Comparison of ENCODE assay signal across 7 cellular contexts in the genomic region with DNA sequence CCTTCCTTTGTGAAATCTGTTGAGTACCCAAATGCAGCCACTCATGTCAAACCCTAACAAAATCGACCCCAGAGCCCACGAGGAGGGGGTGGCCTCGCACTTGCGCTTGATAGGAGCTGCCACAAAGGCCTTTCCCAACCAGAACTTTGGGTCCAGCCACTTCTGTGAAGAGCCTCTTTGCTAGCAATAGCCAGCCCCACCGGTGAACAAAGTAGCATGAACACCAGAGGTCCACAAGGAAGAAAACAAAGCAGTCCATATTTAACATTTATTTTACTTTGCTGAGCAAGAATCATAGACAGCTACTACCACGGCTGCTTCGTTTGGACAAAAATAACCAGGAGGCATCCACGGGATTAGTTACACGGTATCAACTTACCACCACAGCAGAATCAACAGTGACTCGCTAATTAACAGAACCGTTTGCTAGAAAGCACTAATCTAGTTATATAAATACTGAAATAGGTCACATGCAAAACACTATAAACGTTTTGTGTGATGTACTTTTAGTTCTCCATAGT. TPM values are rescaled to one million over a fixed set of nuclear protein-coding genes. Genes with fewer than 3 reads are reported as not detected.
DNase-seq lines count a peak whose midpoint lies in the region; FAIRE-seq and TF ChIP-seq lines count a peak whose summit lies in the region.
"Not testable (repeated sequence)": the region's sequence is repeated elsewhere in the genome, so short reads cannot be mapped to it uniquely, and the experiment has no call there.

No MANE protein-coding gene starts in this region.

- H2AK5ac ChIP-seq in mesenchymal stem cell (ENCODE audit: low read length, severe bottlenecking) = not testable (repeated sequence)

- H3K4me2 ChIP-seq in astrocyte (ENCODE audit: low read length) = peak overlapping the region; percentile 22
- not testable (repeated sequence) for H3K4me2 ChIP-seq in mesenchymal stem cell (ENCODE audit: low read length, poor library complexity, severe bottlenecking)

- not testable (repeated sequence) for H3K9ac ChIP-seq in astrocyte (ENCODE audit: low read length)
- H3K9ac ChIP-seq in mesenchymal stem cell (ENCODE audit: low read length) = peak overlapping the region; percentile 18

- H3K23ac ChIP-seq in mesenchymal stem cell (ENCODE audit: low read length in 2 of 2) = not testable (repeated sequence)

- H3K36me3 Mint-ChIP-seq in Calu3 (ENCODE audit: insufficient read depth, unreplicated experiment) = peaks cover 18% of the 10 kb centered on the region
- H3K36me3 Mint-ChIP-seq in T-helper 2 cell treated with Interferon-gamma antibody and Interleukin-4, amounts not matched to agents 5 μg/mL and 100 μg/mL, for 36 hours (ENCODE audit: low read depth) = peaks cover 21% of the 10 kb centered on the region
- peaks cover 29% of the 10 kb centered on the region for H3K36me3 Mint-ChIP-seq in activated T-cell treated with anti-CD3 and anti-CD28 coated beads, Interleukin-2, amount 50 U/mL, for 24 hours (ENCODE audit: low read depth)
- H3K36me3 Mint-ChIP-seq in astrocyte (ENCODE audit: low read depth, unreplicated experiment); progenitor cell of endocrine pancreas (ENCODE audit: insufficient read depth): not testable (repeated sequence)

- not testable (repeated sequence) for H3K27ac ChIP-seq in astrocyte (ENCODE audit: low read depth, low read length); mesenchymal stem cell (ENCODE audit: low read length, poor library complexity, severe bottlenecking)

- H3K4me1 ChIP-seq in astrocyte (ENCODE audit: insufficient read depth, low read length); mesenchymal stem cell (ENCODE audit: control insufficient read depth, insufficient read depth, low read depth, low read length): not testable (repeated sequence)

- H3K27me3 ChIP-seq in astrocyte (ENCODE audit: insufficient read depth, low read length); mesenchymal stem cell (ENCODE audit: control insufficient read depth in 1 of 2, insufficient read depth in 1 of 2, low read length in 2 of 2): not testable (repeated sequence)

- H3K27me3 Mint-ChIP-seq in Calu3 (ENCODE audit: unreplicated experiment); T-helper 2 cell treated with Interferon-gamma antibody and Interleukin-4, amounts not matched to agents 5 μg/mL and 100 μg/mL, for 36 hours (ENCODE audit: low read depth); activated T-cell treated with anti-CD3 and anti-CD28 coated beads, Interleukin-2, amount 50 U/mL, for 24 hours; astrocyte (ENCODE audit: low read depth, unreplicated experiment); progenitor cell of endocrine pancreas: not testable (repeated sequence)

- H3K4ac ChIP-seq in mesenchymal stem cell (ENCODE audit: low read depth in 1 of 2, low read length in 2 of 2) = not testable (repeated sequence)

- BruUV-seq in Calu3 (replicated peaks; lab: Mats Ljungman, UMichigan) = TSS peak; percentile 42

- not testable (repeated sequence) for H4K8ac ChIP-seq in mesenchymal stem cell (ENCODE audit: low read length)

- not testable (repeated sequence) for H3K9me3 ChIP-seq in astrocyte (ENCODE audit: insufficient read depth, low read depth, low read length); mesenchymal stem cell (ENCODE audit: control insufficient read depth, low read length)

- H4K91ac ChIP-seq in mesenchymal stem cell (ENCODE audit: low read length) = not testable (repeated sequence)

- H3K79me1 ChIP-seq in mesenchymal stem cell (replicated peaks; ENCODE audit: low read length, poor library complexity, severe bottlenecking) = not testable (repeated sequence)

- FAIRE-seq in astrocyte (lab: Jason Lieb, UNC) = not testable (repeated sequence)

- not testable (repeated sequence) for H3K4me3 ChIP-seq in astrocyte (ENCODE audit: insufficient read depth, low read depth, low read length); mesenchymal stem cell (ENCODE audit: insufficient read depth in 1 of 2, low read depth in 1 of 2, low read length in 2 of 2)

- WGBS in mesenchymal stem cell = 95% methylated on average over 5 of the region's 12 CpGs

- DNase-seq in Calu3; T-helper 2 cell treated with Interferon-gamma antibody and Interleukin-4, amounts not matched to agents 5 μg/mL and 100 μg/mL, for 36 hours (ENCODE audit: low spot score); activated T-cell treated with anti-CD3 and anti-CD28 coated beads, Interleukin-2, amount 50 U/mL, for 24 hours; astrocyte (ENCODE audit: low read depth); mesenchymal stem cell; progenitor cell of endocrine pancreas (ENCODE audit: low spot score, unreplicated experiment): not testable (repeated sequence)
- DNase-seq in NCI-H2081 (lab: John Stamatoyannopoulos, UW) = peak; percentile 22 to 53

- H3K27ac Mint-ChIP-seq in Calu3 (ENCODE audit: unreplicated experiment); astrocyte (ENCODE audit: unreplicated experiment): not testable (repeated sequence)
- peak overlapping the region; percentile 73 for H3K27ac Mint-ChIP-seq in T-helper 2 cell treated with Interferon-gamma antibody and Interleukin-4, amounts not matched to agents 5 μg/mL and 100 μg/mL, for 36 hours
- H3K27ac Mint-ChIP-seq in activated T-cell treated with anti-CD3 and anti-CD28 coated beads, Interleukin-2, amount 50 U/mL, for 24 hours = peak overlapping the region; percentile 74
- peak overlapping the region; percentile 52 for H3K27ac Mint-ChIP-seq in progenitor cell of endocrine pancreas

- H3K9me3 Mint-ChIP-seq in Calu3 (ENCODE audit: low read depth, unreplicated experiment); T-helper 2 cell treated with Interferon-gamma antibody and Interleukin-4, amounts not matched to agents 5 μg/mL and 100 μg/mL, for 36 hours; activated T-cell treated with anti-CD3 and anti-CD28 coated beads, Interleukin-2, amount 50 U/mL, for 24 hours; astrocyte (ENCODE audit: unreplicated experiment); progenitor cell of endocrine pancreas (ENCODE audit: low read depth): not testable (repeated sequence)

- H3K18ac ChIP-seq in mesenchymal stem cell (ENCODE audit: low read depth in 1 of 2, low read length in 2 of 2) = not testable (repeated sequence)

- not testable (repeated sequence) for H3K36me3 ChIP-seq in astrocyte (ENCODE audit: insufficient read depth, low read length)
- peaks cover 16 to 18% of the 10 kb centered on the region in 2 experiments for H3K36me3 ChIP-seq in mesenchymal stem cell (ENCODE audit: control insufficient read depth in 1 of 2, insufficient read depth in 2 of 2, low read depth in 1 of 2, low read length in 2 of 2)

- not testable (repeated sequence) for TF ChIP-seq CTCF in Calu3 (IDR thresholded peaks at IDR 0.05; ENCODE audit: unreplicated experiment); astrocyte (IDR thresholded peaks at IDR 0.05; ENCODE audit: insufficient read depth, low read depth, low read length); progenitor cell of endocrine pancreas (IDR thresholded peaks at IDR 0.05; ENCODE audit: unreplicated experiment)

- intact Hi-C loops in Calu3 (cut with micrococcal nuclease; ENCODE audit: unreplicated experiment) = not testable (repeated sequence)

- H3K14ac ChIP-seq in mesenchymal stem cell (ENCODE audit: low read length in 2 of 2) = not testable (repeated sequence)

- H2AFZ ChIP-seq in astrocyte (ENCODE audit: low read depth, low read length); mesenchymal stem cell (ENCODE audit: low read depth, low read length): not testable (repeated sequence)

- not testable (repeated sequence) for H2BK5ac ChIP-seq in mesenchymal stem cell (ENCODE audit: low read depth, low read length, poor library complexity, severe bottlenecking)

- not testable (repeated sequence) for H2BK12ac ChIP-seq in mesenchymal stem cell (ENCODE audit: low read length in 2 of 2)

- H4K20me1 ChIP-seq in astrocyte (ENCODE audit: insufficient read depth, low read length) = not testable (repeated sequence)

- not testable (repeated sequence) for H2BK15ac ChIP-seq in mesenchymal stem cell (ENCODE audit: low read depth, poor library complexity, severe bottlenecking)

- not testable (repeated sequence) for H3K79me2 ChIP-seq in astrocyte (ENCODE audit: insufficient read depth, low read length)

- not testable (repeated sequence) for H2BK120ac ChIP-seq in mesenchymal stem cell (ENCODE audit: low read depth, low read length)

- H3K4me3 Mint-ChIP-seq in Calu3 (ENCODE audit: low read depth, unreplicated experiment); activated T-cell treated with anti-CD3 and anti-CD28 coated beads, Interleukin-2, amount 50 U/mL, for 24 hours; astrocyte (ENCODE audit: unreplicated experiment); progenitor cell of endocrine pancreas (ENCODE audit: low read depth): not testable (repeated sequence)
- H3K4me3 Mint-ChIP-seq in T-helper 2 cell treated with Interferon-gamma antibody and Interleukin-4, amounts not matched to agents 5 μg/mL and 100 μg/mL, for 36 hours = peak overlapping the region; percentile 7

- CTCF ChIA-PET in Calu3 (lab: Charles Lee) = not testable (repeated sequence)

- H3K4me1 Mint-ChIP-seq in Calu3 (ENCODE audit: low read depth, unreplicated experiment); astrocyte (ENCODE audit: low read depth, unreplicated experiment); progenitor cell of endocrine pancreas (ENCODE audit: low read depth): not testable (repeated sequence)
- peaks cover 12% of the 10 kb centered on the region for H3K4me1 Mint-ChIP-seq in T-helper 2 cell treated with Interferon-gamma antibody and Interleukin-4, amounts not matched to agents 5 μg/mL and 100 μg/mL, for 36 hours (ENCODE audit: low read depth)
- H3K4me1 Mint-ChIP-seq in activated T-cell treated with anti-CD3 and anti-CD28 coated beads, Interleukin-2, amount 50 U/mL, for 24 hours (ENCODE audit: low read depth) = peaks cover 11% of the 10 kb centered on the region

RNA-seq across cellular contexts. Expression of a gene that starts 3.0 kb away (rescaled TPM):
- total RNA-seq in Calu3 (2022) = 36.2 and 41.7 TPM in 2 replicates
- total RNA-seq in astrocyte = 30.3 and 35.3 TPM in 2 replicates
- 20.9 TPM for polyA plus RNA-seq in mesenchymal stem cell (2013, experiment 1 of 2)
- 19.3 TPM for polyA plus RNA-seq in mesenchymal stem cell (2013, experiment 2 of 2)
- total RNA-seq in progenitor cell of endocrine pancreas = 56.1 and 59.4 TPM in 2 replicates

RNA-seq across cellular contexts. Expression of a gene that starts 34.6 kb away (rescaled TPM):
- total RNA-seq in Calu3 (2022) (39.3 and 40.2 TPM in 2 replicates), astrocyte (45.1 and 47.7 TPM in 2 replicates), progenitor cell of endocrine pancreas (118 and 123 TPM in 2 replicates)
- polyA plus RNA-seq in mesenchymal stem cell (2013, experiment 1 of 2) = 29.7 TPM
- polyA plus RNA-seq in mesenchymal stem cell (2013, experiment 2 of 2) = 29.4 TPM

RNA-seq across cellular contexts. Expression of a gene that starts 51.1 kb away (rescaled TPM):
- 92.2 and 103 TPM in 2 replicates for total RNA-seq in Calu3 (2022)
- 83.7 and 87.6 TPM in 2 replicates for total RNA-seq in astrocyte
- polyA plus RNA-seq in mesenchymal stem cell (2013, experiment 1 of 2) = 42.8 TPM
- 40.7 TPM for polyA plus RNA-seq in mesenchymal stem cell (2013, experiment 2 of 2)
- total RNA-seq in progenitor cell of endocrine pancreas = 86.6 and 87.8 TPM in 2 replicates
